In genomic region chr16:71937868-71938510, GRCh38 we compare ENCODE assay signal across 19 cellular contexts.
"Had no signal": no experiment of that assay in that cellular context is flagged by ENCODE, and none has a peak within 500 bp of the region (broad histone marks: within the 10 kb centered on the region; RNA-seq: fewer than 3 reads in every experiment).

No MANE protein-coding gene starts in this region.

- H3K4me1 ChIP-seq: right lobe of liver, transverse colon had no signal

- H3K27me3 Mint-ChIP-seq: stimulated activated naive CD8-positive, alpha-beta T cell treated with anti-CD3 and anti-CD28 coated beads, Interleukin-15, Interleukin-2, amounts not matched to agents 100 ng/mL and 50 ng/mL, for 24 hours had no signal

- H3K4me1 Mint-ChIP-seq: nephron progenitor cell had no signal

- ATAC-seq: left lobe of liver; naive thymus-derived CD4-positive, alpha-beta T cell; stimulated activated effector memory CD8-positive, alpha-beta T cell treated with anti-CD3 and anti-CD28 coated beads, Interleukin-12 subunit alpha, Interleukin-12 subunit beta, amount 100 ng/mL, for 72 hours had no signal

- DNase-seq: cortex of kidney; dorsolateral prefrontal cortex; effector CD8-positive, alpha-beta T cell; heart left ventricle; hippocampal formation; mammary epithelial cell; naive thymus-derived CD4-positive, alpha-beta T cell; nephron progenitor cell; psoas muscle; retina; right lobe of liver; stimulated activated CD4-positive, alpha-beta T cell treated with anti-CD3 and anti-CD28 coated beads, Interleukin-4, amount 100 ng/mL, for 1 hour; stimulated activated CD8-positive, alpha-beta memory T cell treated with anti-CD3 and anti-CD28 coated beads, Interleukin-4, amount 100 ng/mL, for 48 hours; transverse colon had no signal

- H3K9me3 Mint-ChIP-seq: naive thymus-derived CD4-positive, alpha-beta T cell; nephron progenitor cell; stimulated activated effector memory CD8-positive, alpha-beta T cell treated with anti-CD3 and anti-CD28 coated beads, Interleukin-12 subunit alpha, Interleukin-12 subunit beta, amount 100 ng/mL, for 72 hours; stimulated activated naive CD8-positive, alpha-beta T cell treated with anti-CD3 and anti-CD28 coated beads, Interleukin-15, Interleukin-2, amounts not matched to agents 100 ng/mL and 50 ng/mL, for 24 hours had no signal

- H3K4me3 Mint-ChIP-seq: naive thymus-derived CD4-positive, alpha-beta T cell; nephron progenitor cell; stimulated activated effector memory CD8-positive, alpha-beta T cell treated with anti-CD3 and anti-CD28 coated beads, Interleukin-12 subunit alpha, Interleukin-12 subunit beta, amount 100 ng/mL, for 72 hours; stimulated activated naive CD8-positive, alpha-beta T cell treated with anti-CD3 and anti-CD28 coated beads, Interleukin-15, Interleukin-2, amounts not matched to agents 100 ng/mL and 50 ng/mL, for 24 hours had no signal

- H3K27ac ChIP-seq: heart left ventricle, neutrophil, psoas muscle, right lobe of liver, thoracic aorta, transverse colon had no signal

- H3K27me3 ChIP-seq: dorsolateral prefrontal cortex, heart left ventricle, right lobe of liver, transverse colon had no signal

- H3K27ac Mint-ChIP-seq: stimulated activated naive CD8-positive, alpha-beta T cell treated with anti-CD3 and anti-CD28 coated beads, Interleukin-15, Interleukin-2, amounts not matched to agents 100 ng/mL and 50 ng/mL, for 24 hours had no signal

- H3K9me3 ChIP-seq: heart left ventricle, neutrophil, psoas muscle, right lobe of liver, thoracic aorta, transverse colon had no signal
